9 cellular contexts compared by ENCODE assay signal in the genomic region with DNA sequence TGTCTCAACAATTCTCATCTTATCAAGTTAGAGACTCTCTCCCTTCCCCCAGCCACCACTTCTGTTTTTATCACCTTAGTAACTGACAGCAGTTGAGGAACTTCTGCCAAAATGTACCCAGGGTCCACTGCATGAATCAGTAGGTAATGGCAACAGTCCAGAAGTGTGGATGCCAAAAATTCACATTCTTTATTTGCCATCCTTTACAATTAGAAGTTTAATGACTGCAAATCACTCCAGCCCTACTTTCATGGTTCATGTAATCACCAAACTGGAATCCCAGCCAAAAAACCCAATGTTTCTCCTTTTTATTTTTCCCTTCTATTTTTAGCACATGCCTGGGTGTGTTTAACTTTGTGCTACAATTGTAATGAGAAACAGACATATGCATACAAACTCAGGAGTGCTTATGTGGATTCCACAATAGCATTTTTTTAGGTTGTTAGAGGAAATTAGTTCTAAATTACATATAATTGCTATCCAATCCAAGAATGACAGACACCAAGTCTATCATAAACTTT.
DNase-seq lines count a peak whose midpoint lies in the region; ATAC-seq and TF ChIP-seq lines count a peak whose summit lies in the region.
"Had no signal": no experiment of that assay in that cellular context is flagged by ENCODE, and none has a peak within 500 bp of the region (broad histone marks: within the 10 kb centered on the region; RNA-seq: fewer than 3 reads in every experiment).

No MANE protein-coding gene starts in this region.

- intact Hi-C loops in psoas muscle (cut with DNase I), result no loop called here
- intact Hi-C loops in OCI-LY7 (cut with micrococcal nuclease; ENCODE audit: unreplicated experiment), result no loop called here
- intact Hi-C loops in head of caudate nucleus (cut with DNase I), result no loop called here

- no TSS peak for BruUV-seq in OCI-LY7 (replicated peaks; lab: Mats Ljungman, UMichigan)

- H3K9ac ChIP-seq in GM23248, result no peak overlapping the region

- no peak overlapping the region for H3K4me3 ChIP-seq in GM23248
- H3K4me3 ChIP-seq in choroid plexus epithelial cell (ENCODE audit: low read depth, low read length), result no peak overlapping the region
- no peak overlapping the region for H3K4me3 ChIP-seq in psoas muscle
- H3K4me3 ChIP-seq in OCI-LY7 (ENCODE audit: low read depth, low read length, poor library complexity, severe bottlenecking), result no peak overlapping the region

- no peak overlapping the region for H2AFZ ChIP-seq in GM23248
- H2AFZ ChIP-seq in OCI-LY7 (ENCODE audit: low read length), result no peak overlapping the region

- no peaks in the 10 kb centered on the region for H3K9me2 ChIP-seq in GM23248 (ENCODE audit: insufficient read depth)
- H3K9me2 ChIP-seq in OCI-LY7 (ENCODE audit: insufficient read depth, low read length), result no peaks in the 10 kb centered on the region

- H3F3A ChIP-seq in GM23248 (ENCODE audit: insufficient read depth), result peaks cover 30% of the 10 kb centered on the region

- no peaks in the 10 kb centered on the region for H4K20me1 ChIP-seq in GM23248 (ENCODE audit: insufficient read depth)
- H4K20me1 ChIP-seq in OCI-LY7 (ENCODE audit: insufficient read depth, low read length), result no peaks in the 10 kb centered on the region

- peak; percentile 82 for DNase-seq in GM23248
- DNase-seq in NCI-H446 (lab: John Stamatoyannopoulos, UW), result peak; percentile 92 to 94
- peak; percentile 63 for DNase-seq in choroid plexus epithelial cell (ENCODE audit: low read depth)
- DNase-seq in psoas muscle, result no peak
- DNase-seq in stimulated activated CD4-positive, alpha-beta T cell treated with anti-CD3 and anti-CD28 coated beads, Interleukin-2, amount 100 ng/mL, for 48 hours, result no peak
- no peak for DNase-seq in OCI-LY7 (ENCODE audit: low spot score)
- DNase-seq in head of caudate nucleus, result no peak
- DNase-seq: activated CD8-positive, alpha-beta T cell treated with anti-CD3 and anti-CD28 coated beads, Interleukin-2, amount 10 ng/mL, durations not matched to agents 7 days and 5 days had no signal

- H3K27ac ChIP-seq in GM23248 (peak overlapping the region; percentile 52), psoas muscle (no peak overlapping the region), OCI-LY7 (ENCODE audit: low read depth, low read length, poor library complexity, severe bottlenecking) (no peak overlapping the region)

- H3K4me2 ChIP-seq in GM23248 (ENCODE audit: unreplicated experiment) (peak overlapping the region; percentile 37), OCI-LY7 (ENCODE audit: low read length) (no peak overlapping the region)

- H3K4me1 ChIP-seq in GM23248 (ENCODE audit: insufficient read depth) (peaks cover 36% of the 10 kb centered on the region), psoas muscle (peaks cover 24% of the 10 kb centered on the region), OCI-LY7 (ENCODE audit: insufficient read depth, low read length, poor library complexity, severe bottlenecking) (no peaks in the 10 kb centered on the region)

- in situ Hi-C loops in GM23248 (cut with MboI), result no loop called here

- CTCF ChIA-PET in OCI-LY7 (lab: Charles Lee; ENCODE audit: unreplicated experiment), result no interaction called here

- H3K36me3 ChIP-seq in GM23248 (ENCODE audit: low read depth) (no peaks in the 10 kb centered on the region), psoas muscle (ENCODE audit: insufficient read depth in 1 of 2, low read depth in 1 of 2) (peaks cover 6 to 10% of the 10 kb centered on the region in 2 donors), OCI-LY7 (ENCODE audit: insufficient read depth, low read length) (no peaks in the 10 kb centered on the region)

- peak in 3 of 4 donors; percentile 47 to 77 (median 65) for ATAC-seq in psoas muscle
- ATAC-seq in HG03095 (IDR thresholded peaks at IDR 0.05; ENCODE audit: unreplicated experiment), result no peak
- ATAC-seq: activated CD8-positive, alpha-beta T cell treated with anti-CD3 and anti-CD28 coated beads, Interleukin-2, amount 10 ng/mL, durations not matched to agents 7 days and 5 days had no signal

- POLR2A ChIA-PET in OCI-LY7 (lab: Charles Lee), result no interaction called here

- no peaks in the 10 kb centered on the region for H3K9me3 ChIP-seq in GM23248 (ENCODE audit: low read depth)
- H3K9me3 ChIP-seq in psoas muscle, result no peaks in the 10 kb centered on the region
- no peaks in the 10 kb centered on the region for H3K9me3 ChIP-seq in OCI-LY7 (ENCODE audit: low read length)

- no peaks in the 10 kb centered on the region for H3K79me2 ChIP-seq in GM23248 (ENCODE audit: insufficient read depth)
- no peaks in the 10 kb centered on the region for H3K79me2 ChIP-seq in OCI-LY7 (ENCODE audit: insufficient read depth, low read depth, low read length)

- no peaks in the 10 kb centered on the region for H3K27me3 ChIP-seq in GM23248 (replicated peaks; ENCODE audit: insufficient read depth)
- H3K27me3 ChIP-seq in psoas muscle (ENCODE audit: insufficient read depth in 3 of 3, low read length in 2 of 3), result no peaks in the 10 kb centered on the region

- TF ChIP-seq CTCF in choroid plexus epithelial cell (conservative IDR thresholded peaks at IDR 0.05; ENCODE audit: low read depth, low read length) (no peak), psoas muscle (IDR thresholded peaks at IDR 0.05) (no peak), OCI-LY7 (conservative IDR thresholded peaks at IDR 0.05; ENCODE audit: low read length) (no peak)

Comparison
In these comparisons a context has a peak if more than half of its experiments do, and no peak if none do; other contexts are left out.
1. DNase-seq: peak in GM23248 (single experiment), NCI-H446 (2 of 2) and choroid plexus epithelial cell (single experiment); none in psoas muscle (0 of 2), stimulated activated CD4-positive, alpha-beta T cell treated with anti-CD3 and anti-CD28 coated beads, Interleukin-2, amount 100 ng/mL, for 48 hours (0 of 2), OCI-LY7 (single experiment) and head of caudate nucleus (0 of 42).